13 cellular contexts compared by ENCODE assay signal in the genomic region with DNA sequence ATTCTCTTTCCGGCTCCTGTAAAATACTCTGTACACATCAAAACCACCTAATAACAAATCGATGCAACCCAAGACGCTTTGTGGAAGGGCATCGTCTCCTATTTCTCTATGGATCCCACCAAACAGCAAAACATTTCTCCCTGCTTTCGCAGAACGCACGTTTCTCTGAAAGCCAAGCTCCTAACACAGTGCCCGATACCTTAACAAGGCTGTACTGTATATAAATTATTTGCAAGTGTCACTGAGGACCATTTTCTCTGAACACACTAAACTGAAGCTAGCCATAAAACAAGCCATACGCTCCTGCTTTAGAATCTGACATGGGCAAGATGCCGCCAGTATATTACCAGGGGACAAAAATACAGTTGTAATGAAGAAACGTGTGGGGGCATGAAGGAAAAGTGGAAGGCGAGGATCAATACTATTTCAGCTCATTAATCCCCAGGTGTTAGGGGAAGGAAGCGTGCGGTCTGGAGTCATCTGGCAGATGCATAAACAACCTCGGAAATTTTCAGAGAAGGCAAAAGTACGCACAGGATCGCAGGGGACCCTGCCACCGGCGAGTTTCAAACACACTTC. TPM values are rescaled to one million over a fixed set of nuclear protein-coding genes. Genes with fewer than 3 reads are reported as not detected.
DNase-seq lines count a peak whose midpoint lies in the region; ATAC-seq, FAIRE-seq and TF ChIP-seq lines count a peak whose summit lies in the region.
"Had no signal": no experiment of that assay in that cellular context is flagged by ENCODE, and none has a peak within 500 bp of the region (broad histone marks: within the 10 kb centered on the region; RNA-seq: fewer than 3 reads in every experiment).

No MANE protein-coding gene starts in this region.

- H3K27me3 ChIP-seq in HUES48 (ENCODE audit: control insufficient read depth, insufficient read depth, low read length), result peaks cover 51% of the 10 kb centered on the region
- H3K27me3 ChIP-seq in astrocyte (ENCODE audit: insufficient read depth, low read length), result peaks cover 32% of the 10 kb centered on the region
- no peaks in the 10 kb centered on the region for H3K27me3 ChIP-seq in SJCRH30
- no peaks in the 10 kb centered on the region for H3K27me3 ChIP-seq in PC-9 (ENCODE audit: insufficient read depth, low read depth)

- no peak for TF ChIP-seq CTCF in astrocyte (IDR thresholded peaks at IDR 0.05; ENCODE audit: insufficient read depth, low read depth, low read length)
- no peak for TF ChIP-seq CTCF in retinal pigment epithelial cell (conservative IDR thresholded peaks at IDR 0.05; ENCODE audit: low read depth, low read length)
- TF ChIP-seq CTCF in PC-9 (conservative IDR thresholded peaks at IDR 0.05), result no peak

- H3K4me3 Mint-ChIP-seq in astrocyte (ENCODE audit: unreplicated experiment), result peak overlapping the region; percentile 80
- no peak overlapping the region for H3K4me3 Mint-ChIP-seq in activated T-cell treated with anti-CD3 and anti-CD28 coated beads, Interleukin-2, amount 50 U/mL, for 72 hours
- H3K4me3 Mint-ChIP-seq: activated T-helper 1 cell treated with anti-CD3 and anti-CD28 coated beads, Interleukin-12 subunit alpha, Interleukin-12 subunit beta, Interleukin-2, Interleukin-4 antibody, amounts not matched to agents 30 ng/mL and 10 ng/mL and 1 ng/mL, durations not matched to agents 14 hours and 24 hours and 36 hours; memory B cell had no signal

- POLR2A ChIA-PET in PC-9 (lab: Charles Lee; ENCODE audit: unreplicated experiment), result no interaction called here

- FAIRE-seq in astrocyte (lab: Jason Lieb, UNC), result no peak

- no peaks in the 10 kb centered on the region for H3K9me3 Mint-ChIP-seq in astrocyte (ENCODE audit: unreplicated experiment)
- peaks cover 3 to 4% of the 10 kb centered on the region in 2 donors for H3K9me3 Mint-ChIP-seq in activated T-cell treated with anti-CD3 and anti-CD28 coated beads, Interleukin-2, amount 50 U/mL, for 72 hours
- H3K9me3 Mint-ChIP-seq: activated T-helper 1 cell treated with anti-CD3 and anti-CD28 coated beads, Interleukin-12 subunit alpha, Interleukin-12 subunit beta, Interleukin-2, Interleukin-4 antibody, amounts not matched to agents 30 ng/mL and 10 ng/mL and 1 ng/mL, durations not matched to agents 14 hours and 24 hours and 36 hours had no signal

- H3K4me1 ChIP-seq in HUES48 (ENCODE audit: control insufficient read depth, insufficient read depth, low read length) (peaks cover 6% of the 10 kb centered on the region; the same call in 1 of the 2 replicates), astrocyte (ENCODE audit: insufficient read depth, low read length) (peaks cover 4% of the 10 kb centered on the region), SJCRH30 (no peaks in the 10 kb centered on the region), PC-9 (replicated peaks; ENCODE audit: insufficient read depth) (no peaks in the 10 kb centered on the region)

- H2AFZ ChIP-seq in astrocyte (ENCODE audit: low read depth, low read length), result peak overlapping the region; percentile 92
- no peak overlapping the region for H2AFZ ChIP-seq in PC-9

- no peaks in the 10 kb centered on the region for H3K79me2 ChIP-seq in astrocyte (ENCODE audit: insufficient read depth, low read length)
- no peaks in the 10 kb centered on the region for H3K79me2 ChIP-seq in PC-9 (ENCODE audit: low read depth)

- H4K20me1 ChIP-seq in astrocyte (ENCODE audit: insufficient read depth, low read length) (no peaks in the 10 kb centered on the region), PC-9 (ENCODE audit: insufficient read depth) (no peaks in the 10 kb centered on the region)

- DNase-seq in astrocyte (ENCODE audit: low read depth) (no peak), retinal pigment epithelial cell (ENCODE audit: low read depth) (no peak), midbrain (lab: John Stamatoyannopoulos, UW) (no peak), SJCRH30 (no peak), PC-9 (no peak)
- no peak for DNase-seq in activated T-cell treated with anti-CD3 and anti-CD28 coated beads, Interleukin-2, amount 50 U/mL, for 72 hours
- DNase-seq: cortex of kidney, Kasumi-1 had no signal

- no peaks in the 10 kb centered on the region for H3K4me1 Mint-ChIP-seq in astrocyte (ENCODE audit: low read depth, unreplicated experiment)
- H3K4me1 Mint-ChIP-seq in activated T-cell treated with anti-CD3 and anti-CD28 coated beads, Interleukin-2, amount 50 U/mL, for 72 hours (ENCODE audit: low read depth), result no peaks in the 10 kb centered on the region
- H3K4me1 Mint-ChIP-seq: memory B cell had no signal

- H3K36me3 Mint-ChIP-seq in astrocyte (ENCODE audit: low read depth, unreplicated experiment), result no peaks in the 10 kb centered on the region
- peaks cover 2 to 3% of the 10 kb centered on the region in 2 donors for H3K36me3 Mint-ChIP-seq in activated T-cell treated with anti-CD3 and anti-CD28 coated beads, Interleukin-2, amount 50 U/mL, for 72 hours (ENCODE audit: insufficient read depth in 2 of 2)
- H3K36me3 Mint-ChIP-seq: memory B cell had no signal

- no peaks in the 10 kb centered on the region for H3K9me2 ChIP-seq in PC-9 (ENCODE audit: insufficient read depth)

- H3K36me3 ChIP-seq in HUES48 (ENCODE audit: control insufficient read depth, insufficient read depth, low read length) (no peaks in the 10 kb centered on the region), astrocyte (ENCODE audit: insufficient read depth, low read length) (no peaks in the 10 kb centered on the region), SJCRH30 (no peaks in the 10 kb centered on the region), PC-9 (ENCODE audit: low read depth) (no peaks in the 10 kb centered on the region)

- BruUV-seq in PC-9 (replicated peaks; lab: Mats Ljungman, UMichigan), result no TSS peak

- CTCF ChIA-PET in PC-9 (lab: Charles Lee), result no interaction called here

- no peak overlapping the region for H3K27ac Mint-ChIP-seq in astrocyte (ENCODE audit: unreplicated experiment)
- H3K27ac Mint-ChIP-seq in activated T-cell treated with anti-CD3 and anti-CD28 coated beads, Interleukin-2, amount 50 U/mL, for 72 hours, result no peak overlapping the region
- H3K27ac Mint-ChIP-seq: activated T-helper 1 cell treated with anti-CD3 and anti-CD28 coated beads, Interleukin-12 subunit alpha, Interleukin-12 subunit beta, Interleukin-2, Interleukin-4 antibody, amounts not matched to agents 30 ng/mL and 10 ng/mL and 1 ng/mL, durations not matched to agents 14 hours and 24 hours and 36 hours; memory B cell had no signal

- no peak for ATAC-seq in activated T-cell treated with anti-CD3 and anti-CD28 coated beads, Interleukin-2, amount 50 U/mL, for 72 hours (replicated peaks in 1 of 2)

- no peak overlapping the region for H3K9ac ChIP-seq in HUES48 (ENCODE audit: low read depth, low read length)
- H3K9ac ChIP-seq in astrocyte (ENCODE audit: low read length), result peak overlapping the region; percentile 37

- H3F3A ChIP-seq in PC-9 (ENCODE audit: insufficient read depth, low read depth), result no peaks in the 10 kb centered on the region

- H3K4me3 ChIP-seq in HUES48 (ENCODE audit: low read depth, low read length) (peak overlapping the region; percentile 82), astrocyte (ENCODE audit: insufficient read depth, low read depth, low read length) (peak overlapping the region; percentile 66), iPS-11a (ENCODE audit: low read depth, low read length) (peak overlapping the region; percentile 70), retinal pigment epithelial cell (ENCODE audit: low read length) (peak overlapping the region; percentile 66), SJCRH30 (no peak overlapping the region), PC-9 (no peak overlapping the region)

- H3K9me3 ChIP-seq in HUES48 (ENCODE audit: control insufficient read depth, insufficient read depth, low read length) (no peaks in the 10 kb centered on the region), astrocyte (ENCODE audit: insufficient read depth, low read depth, low read length) (no peaks in the 10 kb centered on the region), SJCRH30 (replicated peaks) (no peaks in the 10 kb centered on the region), PC-9 (ENCODE audit: insufficient read depth, low read depth) (no peaks in the 10 kb centered on the region)

- H3K4me2 ChIP-seq in astrocyte (ENCODE audit: low read length) (peak overlapping the region; percentile 96), PC-9 (no peak overlapping the region)

- intact Hi-C loops in PC-9 (cut with micrococcal nuclease; ENCODE audit: unreplicated experiment), result no loop called here

- H3K27me3 Mint-ChIP-seq in astrocyte (ENCODE audit: low read depth, unreplicated experiment), result peaks cover 40% of the 10 kb centered on the region
- H3K27me3 Mint-ChIP-seq in activated T-cell treated with anti-CD3 and anti-CD28 coated beads, Interleukin-2, amount 50 U/mL, for 72 hours (ENCODE audit: low read depth), result peaks cover 43% of the 10 kb centered on the region

- H3K27ac ChIP-seq in HUES48 (ENCODE audit: low read depth, low read length) (no peak overlapping the region), astrocyte (ENCODE audit: low read depth, low read length) (no peak overlapping the region), SJCRH30 (no peak overlapping the region), PC-9 (no peak overlapping the region)

RNA-seq across cellular contexts. Expression of a gene that starts 0.7 kb away (rescaled TPM):
- total RNA-seq in astrocyte (0.26 and 0.59 TPM in 2 replicates), PC-9 (2021) (not detected in 2 replicates)
- 0.46 and 0.67 TPM in 2 replicates for total RNA-seq in SJCRH30 (2014; rRNA removed; shearing (Covaris generic))
- not detected for total RNA-seq in activated T-cell treated with anti-CD3 and anti-CD28 coated beads, Interleukin-2, amount 50 U/mL, for 72 hours
- total RNA-seq: activated T-helper 1 cell treated with anti-CD3 and anti-CD28 coated beads, Interleukin-12 subunit alpha, Interleukin-12 subunit beta, Interleukin-2, Interleukin-4 antibody, amounts not matched to agents 30 ng/mL and 10 ng/mL and 1 ng/mL, durations not matched to agents 14 hours and 24 hours and 36 hours; glomerular endothelial cell had no signal

Comparison
In these comparisons a context has a peak if more than half of its experiments do, and no peak if none do; other contexts are left out.
1. H3K4me3 ChIP-seq: peak in HUES48 (single experiment), astrocyte (single experiment), iPS-11a (single experiment) and retinal pigment epithelial cell (single experiment); none in SJCRH30 (single experiment) and PC-9 (single experiment).